2 cellular contexts compared by ENCODE assay signal in genomic region chr11:76656571-76657081, GRCh38.
TF ChIP-seq lines count a peak whose summit lies in the region.

No MANE protein-coding gene starts in this region.

TF ChIP-seq in H1, 55 proteins besides CTCF, POLR2A, EP300 and RAD21 (continued from another document):
- no peak for TF ChIP-seq E2F6 (IDR thresholded peaks at IDR 0.05)
- TF ChIP-seq, protein P1, sequence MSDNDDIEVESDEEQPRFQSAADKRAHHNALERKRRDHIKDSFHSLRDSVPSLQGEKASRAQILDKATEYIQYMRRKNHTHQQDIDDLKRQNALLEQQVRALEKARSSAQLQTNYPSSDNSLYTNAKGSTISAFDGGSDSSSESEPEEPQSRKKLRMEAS (IDR thresholded peaks at IDR 0.05), result no peak
- no peak for TF ChIP-seq BACH1 (IDR thresholded peaks at IDR 0.05; ENCODE audit: low read length)
- TF ChIP-seq SAP30 (IDR thresholded peaks at IDR 0.05; ENCODE audit: insufficient read depth, insufficient replicate concordance, low read length), result no peak
- TF ChIP-seq POLR2AphosphoS5 (IDR thresholded peaks at IDR 0.05; ENCODE audit: low read depth, low read length), result no peak
- TF ChIP-seq BRCA1 (IDR thresholded peaks at IDR 0.05; ENCODE audit: low read depth, low read length), result no peak
- no peak for TF ChIP-seq SUZ12 (IDR thresholded peaks at IDR 0.05; ENCODE audit: low read length)
- no peak for TF ChIP-seq RFX5 (IDR thresholded peaks at IDR 0.05; ENCODE audit: borderline replicate concordance, low read depth, low read length)
- no peak for TF ChIP-seq CTBP2 (IDR thresholded peaks at IDR 0.05; ENCODE audit: borderline replicate concordance, insufficient read depth, insufficient read length, low read length)
TF ChIP-seq in H1: peak in this region for 0.

TF ChIP-seq in HEK293T, 16 proteins besides CTCF, POLR2A, EP300 and RAD21 (continued from another document):
- TF ChIP-seq, protein P2, sequence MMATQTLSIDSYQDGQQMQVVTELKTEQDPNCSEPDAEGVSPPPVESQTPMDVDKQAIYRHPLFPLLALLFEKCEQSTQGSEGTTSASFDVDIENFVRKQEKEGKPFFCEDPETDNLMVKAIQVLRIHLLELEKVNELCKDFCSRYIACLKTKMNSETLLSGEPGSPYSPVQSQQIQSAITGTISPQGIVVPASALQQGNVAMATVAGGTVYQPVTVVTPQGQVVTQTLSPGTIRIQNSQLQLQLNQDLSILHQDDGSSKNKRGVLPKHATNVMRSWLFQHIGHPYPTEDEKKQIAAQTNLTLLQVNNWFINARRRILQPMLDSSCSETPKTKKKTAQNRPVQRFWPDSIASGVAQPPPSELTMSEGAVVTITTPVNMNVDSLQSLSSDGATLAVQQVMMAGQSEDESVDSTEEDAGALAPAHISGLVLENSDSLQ (IDR thresholded peaks at IDR 0.05), result no peak
- TF ChIP-seq ARNT (IDR thresholded peaks at IDR 0.05) (no peak), TARDBP (IDR thresholded peaks at IDR 0.05) (no peak), SP1 (IDR thresholded peaks at IDR 0.05) (no peak), SUZ12 (IDR thresholded peaks at IDR 0.05) (no peak), HDGF (IDR thresholded peaks at IDR 0.05; ENCODE audit: borderline replicate concordance) (no peak), CTBP1 (IDR thresholded peaks at IDR 0.05; ENCODE audit: borderline replicate concordance) (no peak), LEF1 (IDR thresholded peaks at IDR 0.05; ENCODE audit: borderline replicate concordance) (no peak), FOXM1 (IDR thresholded peaks at IDR 0.05; ENCODE audit: borderline replicate concordance) (no peak)
